ENCODE assay signal across 13 cellular contexts in genomic region chr2:173371023-173371422, GRCh38.
"Had no signal": no experiment of that assay in that cellular context is flagged by ENCODE, and none has a peak within 500 bp of the region (broad histone marks: within the 10 kb centered on the region; RNA-seq: fewer than 3 reads in every experiment).

No MANE protein-coding gene starts in this region.

- ATAC-seq: left ventricle myocardium superior had no signal

- H3K4me3 Mint-ChIP-seq: stimulated activated naive CD8-positive, alpha-beta T cell treated with anti-CD3 and anti-CD28 coated beads, Interleukin-15, amount 100 ng/mL, for 72 hours had no signal

- H3K27me3 Mint-ChIP-seq: effector memory CD8-positive, alpha-beta T cell; stimulated activated naive CD8-positive, alpha-beta T cell treated with anti-CD3 and anti-CD28 coated beads, Interleukin-15, amount 100 ng/mL, for 72 hours had no signal

- H3K27ac ChIP-seq: adrenal gland, hepatocyte, parathyroid adenoma, testis had no signal

- H3K4me2 ChIP-seq: hepatocyte, SK-N-SH had no signal

- H3K79me2 ChIP-seq: hepatocyte, parathyroid adenoma had no signal

- H3K9me3 ChIP-seq: adrenal gland, SK-N-SH, testis had no signal

- H3K9me3 Mint-ChIP-seq: effector memory CD8-positive, alpha-beta T cell; stimulated activated naive CD8-positive, alpha-beta T cell treated with anti-CD3 and anti-CD28 coated beads, Interleukin-15, amount 100 ng/mL, for 72 hours had no signal

- DNase-seq: activated CD8-positive, alpha-beta memory T cell treated with anti-CD3 and anti-CD28 coated beads for 24 hours; activated effector memory CD4-positive, alpha-beta T cell treated with Interleukin-2 at 50 U/mL for 16 hours; adrenal gland; effector memory CD8-positive, alpha-beta T cell; left ventricle myocardium superior; retina; SK-N-SH; stimulated activated CD4-positive, alpha-beta T cell treated with anti-CD3 and anti-CD28 coated beads, Interleukin-15, amount 100 ng/mL, for 24 hours; stimulated activated CD4-positive, alpha-beta T cell treated with anti-CD3 and anti-CD28 coated beads, Interleukin-4, amount 100 ng/mL, for 24 hours; stimulated activated naive CD8-positive, alpha-beta T cell treated with anti-CD3 and anti-CD28 coated beads, Interleukin-15, amount 100 ng/mL, for 72 hours; testis had no signal

- H3K4me3 ChIP-seq: adrenal gland, hepatocyte, testis had no signal

- H3K36me3 ChIP-seq: adrenal gland had no signal

- H2AFZ ChIP-seq: hepatocyte, parathyroid adenoma had no signal

- H3K4me1 ChIP-seq: adrenal gland, parathyroid adenoma, testis had no signal

- H3K27me3 ChIP-seq: adrenal gland, hepatocyte, testis had no signal

- H3K9ac ChIP-seq: parathyroid adenoma, SK-N-SH had no signal
